Comparison of ENCODE assay signal across 8 cellular contexts in the genomic region with DNA sequence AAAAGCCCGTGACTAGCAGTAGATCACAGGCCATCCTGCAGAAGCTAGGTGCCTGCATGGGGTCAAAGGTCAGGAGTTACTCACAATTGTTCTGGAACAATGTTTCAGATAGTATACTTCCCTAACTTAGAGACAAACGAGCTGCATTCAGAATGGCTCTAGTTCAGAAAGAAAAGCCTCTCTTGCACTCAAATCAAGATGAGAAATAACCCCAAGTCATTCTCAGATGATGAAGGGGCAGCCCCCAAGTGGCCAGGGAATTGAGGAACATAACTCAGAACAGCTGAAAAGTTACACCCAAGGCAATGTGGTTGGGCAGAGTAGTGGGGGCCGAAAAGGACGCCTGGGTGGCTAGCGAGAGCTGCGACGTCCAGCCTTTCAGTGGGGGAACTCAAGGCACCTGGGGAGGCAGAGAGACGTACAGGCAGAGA. TPM values are rescaled to one million over a fixed set of nuclear protein-coding genes. Genes with fewer than 3 reads are reported as not detected.
DNase-seq lines count a peak whose midpoint lies in the region; ATAC-seq and TF ChIP-seq lines count a peak whose summit lies in the region.

No MANE protein-coding gene starts in this region.

- H3K9me3 ChIP-seq in suprapubic skin, result no peaks in the 10 kb centered on the region

- H3K9me3 Mint-ChIP-seq in activated T-helper 2 cell treated with anti-CD3 and anti-CD28 coated beads, Interferon-gamma antibody, Interleukin-2, Interleukin-4, amounts not matched to agents 10 μg/mL and 5 μg/mL and 100 μg/mL, durations not matched to agents 14 hours and 24 hours and 36 hours, result no peaks in the 10 kb centered on the region

- H3K4me3 ChIP-seq in suprapubic skin, result no peak overlapping the region

- no peak overlapping the region for H3K27ac ChIP-seq in suprapubic skin

- H3K4me1 Mint-ChIP-seq in activated T-helper 2 cell treated with anti-CD3 and anti-CD28 coated beads, Interferon-gamma antibody, Interleukin-2, Interleukin-4, amounts not matched to agents 10 μg/mL and 5 μg/mL and 100 μg/mL, durations not matched to agents 14 hours and 24 hours and 36 hours (ENCODE audit: low read depth), result peaks cover 59% of the 10 kb centered on the region

- H3K27me3 ChIP-seq in suprapubic skin, result no peaks in the 10 kb centered on the region

- no peak for TF ChIP-seq POLR2A in suprapubic skin (IDR thresholded peaks at IDR 0.05)

- intact Hi-C loops in activated T-helper 2 cell treated with anti-CD3 and anti-CD28 coated beads, Interferon-gamma antibody, Interleukin-2, Interleukin-4, amounts not matched to agents 10 μg/mL and 5 μg/mL and 100 μg/mL, durations not matched to agents 14 hours and 24 hours and 36 hours (cut with micrococcal nuclease), result no loop called here

- TF ChIP-seq EP300 in suprapubic skin (IDR thresholded peaks at IDR 0.05), result no peak

- ATAC-seq in activated CD4-positive, CD25-positive, alpha-beta regulatory T cell treated with anti-CD3 and anti-CD28 coated beads, Interleukin-2, amount 50 U/mL, for 24 hours, result peak; percentile 11 to 27
- peak; percentile 77 for ATAC-seq in HG02870 (IDR thresholded peaks at IDR 0.05; ENCODE audit: unreplicated experiment)

- no peaks in the 10 kb centered on the region for H3K27me3 Mint-ChIP-seq in activated T-helper 2 cell treated with anti-CD3 and anti-CD28 coated beads, Interferon-gamma antibody, Interleukin-2, Interleukin-4, amounts not matched to agents 10 μg/mL and 5 μg/mL and 100 μg/mL, durations not matched to agents 14 hours and 24 hours and 36 hours (ENCODE audit: low read depth)

- no peaks in the 10 kb centered on the region for H3K36me3 ChIP-seq in suprapubic skin

- WGBS in suprapubic skin, result 79% methylated on average over 8 of the region's 8 CpGs

- peaks cover 47% of the 10 kb centered on the region for H3K36me3 Mint-ChIP-seq in activated T-helper 2 cell treated with anti-CD3 and anti-CD28 coated beads, Interferon-gamma antibody, Interleukin-2, Interleukin-4, amounts not matched to agents 10 μg/mL and 5 μg/mL and 100 μg/mL, durations not matched to agents 14 hours and 24 hours and 36 hours (ENCODE audit: low read depth)

- H3K4me3 Mint-ChIP-seq in activated T-helper 2 cell treated with anti-CD3 and anti-CD28 coated beads, Interferon-gamma antibody, Interleukin-2, Interleukin-4, amounts not matched to agents 10 μg/mL and 5 μg/mL and 100 μg/mL, durations not matched to agents 14 hours and 24 hours and 36 hours (ENCODE audit: low read depth), result no peak overlapping the region

- TF ChIP-seq CTCF in suprapubic skin (IDR thresholded peaks at IDR 0.05), result no peak

- DNase-seq in activated CD4-positive, CD25-positive, alpha-beta regulatory T cell treated with anti-CD3 and anti-CD28 coated beads, Interleukin-2, amount 50 U/mL, for 72 hours, result no peak
- DNase-seq in activated T-helper 2 cell treated with anti-CD3 and anti-CD28 coated beads, Interferon-gamma antibody, Interleukin-2, Interleukin-4, amounts not matched to agents 10 μg/mL and 5 μg/mL and 100 μg/mL, durations not matched to agents 14 hours and 24 hours and 36 hours (ENCODE audit: low spot score), result no peak
- DNase-seq in renal cortical epithelial cell (ENCODE audit: low read depth), result peak; percentile 19
- no peak for DNase-seq in suprapubic skin (ENCODE audit: low spot score in 2 of 2)
- no peak for DNase-seq in NCI-H1417 treated with DMSO at 0.1 percent for 48 hours (lab: John Stamatoyannopoulos, UW)
- no peak for DNase-seq in SIG-M5 (lab: John Stamatoyannopoulos, UW)

- H3K27ac Mint-ChIP-seq in activated T-helper 2 cell treated with anti-CD3 and anti-CD28 coated beads, Interferon-gamma antibody, Interleukin-2, Interleukin-4, amounts not matched to agents 10 μg/mL and 5 μg/mL and 100 μg/mL, durations not matched to agents 14 hours and 24 hours and 36 hours, result peak overlapping the region; percentile 92

- H3K4me1 ChIP-seq in suprapubic skin, result peaks cover 41% of the 10 kb centered on the region

RNA-seq across cellular contexts. Expression of gene FYN, which starts 27.8 kb away (rescaled TPM):
- total RNA-seq in activated T-helper 2 cell treated with anti-CD3 and anti-CD28 coated beads, Interferon-gamma antibody, Interleukin-2, Interleukin-4, amounts not matched to agents 10 μg/mL and 5 μg/mL and 100 μg/mL, durations not matched to agents 14 hours and 24 hours and 36 hours, result 359 TPM in 2 replicates
- total RNA-seq in renal cortical epithelial cell (34.7 and 39.4 TPM in 2 replicates), suprapubic skin (10 to 100 TPM; 36.6 to 89.6 (median 67.3) TPM)
